In the genomic region with DNA sequence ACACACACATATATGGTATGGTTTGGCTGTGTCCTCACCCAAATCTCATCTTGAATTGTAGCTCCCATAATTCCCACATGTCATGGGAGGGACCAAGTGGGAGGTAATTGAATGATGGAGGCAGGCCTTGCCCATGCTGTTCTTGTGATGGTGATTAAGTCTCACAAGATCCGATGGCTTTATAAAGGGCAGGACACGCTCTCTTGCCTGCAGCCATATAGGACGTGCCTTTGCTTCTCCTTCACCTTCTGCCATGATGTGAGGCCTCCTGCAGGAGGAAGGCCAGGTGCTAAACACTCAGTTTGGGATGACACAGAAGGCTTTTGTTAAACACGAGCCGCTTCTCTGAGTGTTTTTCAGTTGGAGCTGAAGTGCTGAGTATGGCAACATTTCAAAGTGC, we compare ENCODE assay signal across 21 cellular contexts.
"Had no signal": no experiment of that assay in that cellular context is flagged by ENCODE, and none has a peak within 500 bp of the region (broad histone marks: within the 10 kb centered on the region; RNA-seq: fewer than 3 reads in every experiment).

No MANE protein-coding gene starts in this region.

- H3K9me3 ChIP-seq: SJSA1 had no signal

- H3K27ac ChIP-seq: SJSA1, SK-N-MC had no signal

- H3K27ac Mint-ChIP-seq: IgD-negative memory B cell had no signal

- FAIRE-seq: RCC 7860 had no signal

- H3K27me3 ChIP-seq: SJSA1 had no signal

- H3K36me3 Mint-ChIP-seq: IgD-negative memory B cell had no signal

- H3K4me3 ChIP-seq: SJSA1, SK-N-MC had no signal

- H3K9me3 Mint-ChIP-seq: IgD-negative memory B cell had no signal

- H3K36me3 ChIP-seq: SJSA1 had no signal

- DNase-seq: KBM-7, NCI-H1092, NCI-H1105 treated with DMSO at 0.1 percent for 48 hours, NCI-H1436, NCI-H187, NCI-H2029, NCI-H2081 treated with DMSO at 0.1 percent for 48 hours, NCI-H2171, NCI-H226, NCI-H446, NCI-H510A, NCI-H524 treated with DMSO at 0.1 percent for 48 hours, NCI-H69, NCI-H774, Right ventricle myocardium superior, RPMI8226, SIG-M5 had no signal

- H3K4me3 Mint-ChIP-seq: IgD-negative memory B cell had no signal
